In the genomic region with DNA sequence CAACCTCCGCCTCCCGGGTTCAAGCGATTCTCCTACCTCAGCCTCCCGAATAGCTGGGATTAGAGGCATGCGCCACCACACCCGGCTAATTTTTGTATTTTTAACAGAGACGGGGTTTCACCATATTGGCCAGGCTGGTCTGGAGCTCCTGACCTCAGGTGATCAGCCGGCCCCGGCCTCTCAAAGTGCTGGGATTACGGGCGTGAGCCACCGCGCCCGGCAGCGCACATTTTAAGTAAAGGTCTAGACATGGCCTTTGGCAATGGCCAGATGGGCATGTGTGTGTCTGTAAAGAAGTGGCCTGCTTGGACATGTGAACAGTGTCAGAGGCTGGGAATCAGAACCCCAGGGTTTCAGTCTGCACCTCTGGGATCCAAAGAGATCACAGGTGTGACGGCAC, we compare ENCODE assay signal across 9 cellular contexts. TPM values are rescaled to one million over a fixed set of nuclear protein-coding genes. Genes with fewer than 3 reads are reported as not detected.
DNase-seq lines count a peak whose midpoint lies in the region; ATAC-seq and TF ChIP-seq lines count a peak whose summit lies in the region.
"Not testable (repeated sequence)": the region's sequence is repeated elsewhere in the genome, so short reads cannot be mapped to it uniquely, and the experiment has no call there.
"Had no signal": no experiment of that assay in that cellular context is flagged by ENCODE, and none has a peak within 500 bp of the region (broad histone marks: within the 10 kb centered on the region; RNA-seq: fewer than 3 reads in every experiment).

No MANE protein-coding gene starts in this region.

- peak overlapping the region; percentile 89 for H3K4me3 Mint-ChIP-seq in CD8-positive, alpha-beta T cell
- H3K4me3 Mint-ChIP-seq in naive thymus-derived CD4-positive, alpha-beta T cell: peak overlapping the region in 8 of 10 donors; percentile 87 to 94 (median 91)

- CTCF ChIA-PET in CD8-positive, alpha-beta T cell (lab: Charles Lee): not testable (repeated sequence)
- CTCF ChIA-PET in naive thymus-derived CD4-positive, alpha-beta T cell (lab: Charles Lee): interaction anchor here (0.6 to 1.1 kb wide), 4 partner anchors 44 to 537 kb away, joined by 3 to 6 read pairs (median 4); no protein-coding TSS in a partner anchor

- not testable (repeated sequence) for TF ChIP-seq POLR2A in upper lobe of left lung (IDR thresholded peaks at IDR 0.05)

- H3K79me2 ChIP-seq in MM.1S (ENCODE audit: low read length): not testable (repeated sequence)

- peaks cover 15% of the 10 kb centered on the region for H3K9me3 Mint-ChIP-seq in CD8-positive, alpha-beta T cell
- H3K9me3 Mint-ChIP-seq in naive thymus-derived CD4-positive, alpha-beta T cell: peaks cover 0 to 16% (median 3%) of the 10 kb centered on the region in 11 donors

- H3K27me3 Mint-ChIP-seq in CD8-positive, alpha-beta T cell (ENCODE audit: low read depth): peaks cover 29% of the 10 kb centered on the region
- H3K27me3 Mint-ChIP-seq in naive thymus-derived CD4-positive, alpha-beta T cell: peaks cover 17 to 77% (median 36%) of the 10 kb centered on the region in 5 donors

- intact Hi-C loops in CD8-positive, alpha-beta T cell (cut with DNase I, micrococcal nuclease); right cardiac atrium (cut with DNase I): not testable (repeated sequence)
- intact Hi-C loops in ascending aorta (cut with DNase I): loop anchor here (5.0 kb wide), 1 partner anchor 70 kb away; no protein-coding TSS in a partner anchor
- intact Hi-C loops in naive thymus-derived CD4-positive, alpha-beta T cell (cut with micrococcal nuclease): loop anchor here in 1 of 2 donors (1.0 kb wide), 1 partner anchor 26 kb away; no protein-coding TSS in a partner anchor

- H3K9me3 ChIP-seq in CD8-positive, alpha-beta T cell (ENCODE audit: low read length); MM.1S (replicated peaks; ENCODE audit: insufficient read depth, low read length); ascending aorta; right cardiac atrium (ENCODE audit: control insufficient read depth, low read length); naive thymus-derived CD4-positive, alpha-beta T cell (ENCODE audit: control insufficient read depth in 2 of 3, low read length in 3 of 3): not testable (repeated sequence)
- H3K9me3 ChIP-seq in upper lobe of left lung: peaks cover 0 to 12% (median 5%) of the 10 kb centered on the region in 4 donors

- not testable (repeated sequence) for H4K20me1 ChIP-seq in MM.1S (ENCODE audit: insufficient read depth, low read length)

- not testable (repeated sequence) for H3K9me2 ChIP-seq in MM.1S (replicated peaks; ENCODE audit: insufficient read depth, low read length)

- peaks cover 10% of the 10 kb centered on the region for H3K4me1 Mint-ChIP-seq in CD8-positive, alpha-beta T cell (ENCODE audit: low read depth)
- H3K4me1 Mint-ChIP-seq in naive thymus-derived CD4-positive, alpha-beta T cell: peaks cover 7 to 13% (median 9%) of the 10 kb centered on the region in 7 donors

- DNase-seq in CD8-positive, alpha-beta T cell; MM.1S; ascending aorta (ENCODE audit: low spot score in 2 of 2); epithelial cell of prostate (ENCODE audit: low read depth, low spot score); right cardiac atrium; naive thymus-derived CD4-positive, alpha-beta T cell; skeletal muscle cell (ENCODE audit: low read depth): not testable (repeated sequence)
- peak in 1 of 2 donors; percentile 67 for DNase-seq in upper lobe of left lung

- H3F3A ChIP-seq in MM.1S (ENCODE audit: insufficient read depth, low read length): not testable (repeated sequence)

- H3K36me3 Mint-ChIP-seq in CD8-positive, alpha-beta T cell; naive thymus-derived CD4-positive, alpha-beta T cell: not testable (repeated sequence)

- not testable (repeated sequence) for H3K27ac Mint-ChIP-seq in CD8-positive, alpha-beta T cell
- H3K27ac Mint-ChIP-seq in naive thymus-derived CD4-positive, alpha-beta T cell: peak overlapping the region in 1 of 9 donors; percentile 62

- H3K9ac ChIP-seq in MM.1S (ENCODE audit: low read length): not testable (repeated sequence)

- TF ChIP-seq EP300 in upper lobe of left lung (IDR thresholded peaks at IDR 0.05): not testable (repeated sequence)

- not testable (repeated sequence) for TF ChIP-seq CTCF in CD8-positive, alpha-beta T cell (IDR thresholded peaks at IDR 0.05); MM.1S (IDR thresholded peaks at IDR 0.05; ENCODE audit: low read length); ascending aorta (IDR thresholded peaks at IDR 0.05); upper lobe of left lung (IDR thresholded peaks at IDR 0.05)

- not testable (repeated sequence) for H3K4me3 ChIP-seq in CD8-positive, alpha-beta T cell (ENCODE audit: low read depth, low read length); MM.1S (ENCODE audit: low read length); naive thymus-derived CD4-positive, alpha-beta T cell (ENCODE audit: low read length)
- H3K4me3 ChIP-seq in ascending aorta: peak overlapping the region; percentile 56 to 86
- H3K4me3 ChIP-seq in right cardiac atrium (ENCODE audit: low read length): peak overlapping the region; percentile 74
- peak overlapping the region; percentile 72 for H3K4me3 ChIP-seq in skeletal muscle cell (ENCODE audit: low read depth, low read length)
- H3K4me3 ChIP-seq in upper lobe of left lung: peak overlapping the region in 3 of 4 donors; percentile 62 to 74 (median 73)

- not testable (repeated sequence) for H3K27ac ChIP-seq in CD8-positive, alpha-beta T cell (ENCODE audit: low read depth, low read length); MM.1S (ENCODE audit: low read length); ascending aorta; naive thymus-derived CD4-positive, alpha-beta T cell (ENCODE audit: low read depth, low read length)
- H3K27ac ChIP-seq in epithelial cell of prostate (peak overlapping the region; percentile 68), right cardiac atrium (ENCODE audit: low read length) (peak overlapping the region; percentile 91), upper lobe of left lung (peak overlapping the region; percentile 84 to 89 (median 89))

- not testable (repeated sequence) for H3K4me1 ChIP-seq in CD8-positive, alpha-beta T cell (ENCODE audit: insufficient read depth, low read length); MM.1S (ENCODE audit: low read length); ascending aorta; right cardiac atrium (ENCODE audit: control insufficient read depth, insufficient read depth, low read length); naive thymus-derived CD4-positive, alpha-beta T cell (ENCODE audit: control insufficient read depth in 2 of 2, insufficient read depth in 2 of 2, low read length in 2 of 2)
- H3K4me1 ChIP-seq in upper lobe of left lung: peaks cover 6 to 29% (median 17%) of the 10 kb centered on the region in 4 donors

- WGBS in right cardiac atrium: 35% methylated on average over 16 of the region's 16 CpGs
- WGBS in upper lobe of left lung, 2 donors: 52 to 61% methylated on average over 15 to 16 of the region's 16 CpGs

- H3K4me2 ChIP-seq in MM.1S (ENCODE audit: low read depth, low read length): peak overlapping the region; percentile 57; the same call in 1 of the 2 replicates

- ATAC-seq in CD8-positive, alpha-beta T cell; naive thymus-derived CD4-positive, alpha-beta T cell; upper lobe of left lung (ENCODE audit: low FRiP score in 2 of 2): not testable (repeated sequence)
- ATAC-seq in right cardiac atrium: peak; percentile 1 to 4

- not testable (repeated sequence) for H3K36me3 ChIP-seq in CD8-positive, alpha-beta T cell (ENCODE audit: insufficient read depth, low read length); MM.1S (replicated peaks; ENCODE audit: insufficient read depth, low read length); ascending aorta; naive thymus-derived CD4-positive, alpha-beta T cell (ENCODE audit: control insufficient read depth in 2 of 3, insufficient read depth in 3 of 3, low read length in 3 of 3); upper lobe of left lung

- not testable (repeated sequence) for H2AFZ ChIP-seq in MM.1S (ENCODE audit: low read length)

- H3K27me3 ChIP-seq in CD8-positive, alpha-beta T cell (ENCODE audit: insufficient read depth, low read length); MM.1S (replicated peaks; ENCODE audit: insufficient read depth, low read length); ascending aorta; right cardiac atrium (ENCODE audit: control insufficient read depth, insufficient read depth); naive thymus-derived CD4-positive, alpha-beta T cell (ENCODE audit: control insufficient read depth in 2 of 2, insufficient read depth in 2 of 2, low read length in 2 of 2); upper lobe of left lung: not testable (repeated sequence)

- POLR2A ChIA-PET in CD8-positive, alpha-beta T cell (lab: Charles Lee): not testable (repeated sequence)
- POLR2A ChIA-PET in naive thymus-derived CD4-positive, alpha-beta T cell (lab: Charles Lee): interaction anchor here (0.9 kb wide), 1 partner anchor 9 kb away, joined by 3 read pairs; no protein-coding TSS in a partner anchor

RNA-seq across cellular contexts. Expression of gene AFAP1L1, which starts 1.1 kb away (rescaled TPM):
- under 1 TPM; 0.11 to 0.19 TPM for total RNA-seq in CD8-positive, alpha-beta T cell
- 24.7 TPM for total RNA-seq in ascending aorta
- total RNA-seq in right cardiac atrium: 10 to 100 TPM; 36.9 to 59.7 (median 42.7) TPM
- polyA plus RNA-seq in right cardiac atrium: 26.2 TPM
- total RNA-seq in naive thymus-derived CD4-positive, alpha-beta T cell: under 1 TPM in 3 of 5 experiments, not detected in 2; 0.08 to 0.76 (median 0.49) TPM
- 1 to 10 TPM in 1 of 2 donors, under 1 TPM in 1; 0.18 to 1.1 TPM for polyA plus RNA-seq in naive thymus-derived CD4-positive, alpha-beta T cell
- 10 to 100 TPM; 15.1 to 40.8 (median 26.5) TPM for total RNA-seq in upper lobe of left lung
- polyA plus RNA-seq: neural cell had no signal

Comparison
In these comparisons a context has a peak if more than half of its experiments do, and no peak if none do; other contexts are left out.
1. RNA of gene AFAP1L1, which starts 1.1 kb away (total RNA-seq): 36.9 to 59.7 TPM in right cardiac atrium, 15.1 to 40.8 TPM in upper lobe of left lung and 24.7 TPM in ascending aorta (single experiment); 0.11 to 0.19 TPM in CD8-positive, alpha-beta T cell and 0.08 to 0.76 TPM in naive thymus-derived CD4-positive, alpha-beta T cell; every median in the first group is over 4 times any median in the second.